8 cellular contexts compared by ENCODE assay signal in genomic region chr19:11587302-11587972, GRCh38. TPM values are rescaled to one million over a fixed set of nuclear protein-coding genes. Genes with fewer than 3 reads are reported as not detected.
A peak's percentile ranks its signal among the peaks of the same experiment; 100 is the strongest.
DNase-seq lines count a peak whose midpoint lies in the region; ATAC-seq and FAIRE-seq lines count a peak whose summit lies in the region.

No MANE protein-coding gene starts in this region.

- no peaks in the 10 kb centered on the region for H3K4me1 ChIP-seq in neuronal stem cell (ENCODE audit: control insufficient read depth in 2 of 2, insufficient read depth in 1 of 2, low read depth in 1 of 2, low read length in 2 of 2)

- H2BK5ac ChIP-seq in neuronal stem cell (ENCODE audit: low read length) = no peak overlapping the region

- ATAC-seq in stimulated activated naive CD8-positive, alpha-beta T cell treated with anti-CD3 and anti-CD28 coated beads, Interleukin-15, Interleukin-2, amounts not matched to agents 100 U/mL and 50 U/mL, for 24 hours = peak; percentile 85
- ATAC-seq in HG02884 (IDR thresholded peaks at IDR 0.05; ENCODE audit: unreplicated experiment) = no peak

- H3K9ac ChIP-seq in neuronal stem cell (ENCODE audit: low read depth, low read length, poor library complexity) = no peak overlapping the region

- no peaks in the 10 kb centered on the region for H3K79me1 ChIP-seq in neuronal stem cell (ENCODE audit: low read depth, low read length)

- no peak overlapping the region for H4K91ac ChIP-seq in neuronal stem cell (ENCODE audit: low read depth, low read length, poor library complexity)

- FAIRE-seq in RCC 7860 (lab: Jason Lieb, UNC) = no peak

- H3K4me3 ChIP-seq in neuronal stem cell (ENCODE audit: low read length in 2 of 2) = no peak overlapping the region

- no peaks in the 10 kb centered on the region for H3K36me3 ChIP-seq in neuronal stem cell (replicated peaks in 1 of 2; ENCODE audit: control insufficient read depth in 2 of 2, insufficient read depth in 2 of 2, low read length in 2 of 2)

- H2BK12ac ChIP-seq in neuronal stem cell (ENCODE audit: low read length) = no peak overlapping the region

- H2BK120ac ChIP-seq in neuronal stem cell (ENCODE audit: low read depth, low read length) = no peak overlapping the region

- H3K27me3 ChIP-seq in neuronal stem cell (ENCODE audit: control insufficient read depth in 3 of 3, insufficient read depth in 3 of 3, low read depth in 1 of 3, low read length in 3 of 3) = no peaks in the 10 kb centered on the region

- H2BK15ac ChIP-seq in neuronal stem cell (ENCODE audit: low read length) = no peak overlapping the region

- WGBS in neuronal stem cell (ENCODE audit: extremely low coverage in 2 of 2, insufficient read length in 2 of 2, insufficient replicate concordance in 1 of 2), 2 donors = no CpG with 5 or more reads among the region's 7 CpGs

- H3K4ac ChIP-seq in neuronal stem cell (ENCODE audit: low read length) = no peak overlapping the region

- DNase-seq in DMS53 treated with DMSO at 0.1 percent for 48 hours (lab: John Stamatoyannopoulos, UW; ENCODE audit: unreplicated experiment) = peak; percentile 31
- peak; percentile 80 to 84 for DNase-seq in Kasumi-1 (lab: John Stamatoyannopoulos, UW)
- DNase-seq in RCC 7860 (ENCODE audit: low spot score) = peak; percentile 55
- peak; percentile 91 to 92 for DNase-seq in activated T-cell treated with anti-CD3 and anti-CD28 coated beads, Interleukin-2, amount 50 U/mL, for 48 hours
- peak; percentile 77 for DNase-seq in fibroblast of peridontal ligament (ENCODE audit: extremely low read depth)
- DNase-seq in neuronal stem cell (ENCODE audit: low spot score) = peak; percentile 56
- DNase-seq in stimulated activated naive CD8-positive, alpha-beta T cell treated with anti-CD3 and anti-CD28 coated beads, Interleukin-15, Interleukin-2, amounts not matched to agents 100 U/mL and 50 U/mL, for 24 hours = peak; percentile 81

- no peak overlapping the region for H3K18ac ChIP-seq in neuronal stem cell (ENCODE audit: low read length)

- no peak overlapping the region for H3K23ac ChIP-seq in neuronal stem cell (ENCODE audit: low read depth, low read length, poor library complexity)

- H3K27ac ChIP-seq in neuronal stem cell (replicated peaks; ENCODE audit: low read length) = no peak overlapping the region

- H3K9me3 ChIP-seq in neuronal stem cell (replicated peaks in 1 of 2; ENCODE audit: control insufficient read depth in 2 of 2, insufficient read depth in 1 of 2, low read depth in 1 of 2, low read length in 2 of 2) = no peaks in the 10 kb centered on the region

- H3K4me2 ChIP-seq in neuronal stem cell (ENCODE audit: insufficient read depth, low read length, poor library complexity, severe bottlenecking) = no peak overlapping the region

- no peak overlapping the region for H3K14ac ChIP-seq in neuronal stem cell (ENCODE audit: low read length)

- H2AFZ ChIP-seq in neuronal stem cell (ENCODE audit: low read length) = peak overlapping the region; percentile 82

- H4K8ac ChIP-seq in neuronal stem cell (ENCODE audit: low read depth, low read length) = no peak overlapping the region

- peak overlapping the region; percentile 63 for H2AK5ac ChIP-seq in neuronal stem cell (ENCODE audit: low read depth, low read length)

RNA-seq across cellular contexts. Expression of gene ZNF627, which starts 9.8 kb away (rescaled TPM):
- 11.6 TPM for polyA plus RNA-seq in neuronal stem cell (2013, experiment 1 of 2)
- 11.4 TPM for polyA plus RNA-seq in neuronal stem cell (2013, experiment 2 of 2)

RNA-seq across cellular contexts. Expression of gene ACP5, which starts 10.0 kb away (rescaled TPM):
- 1.1 TPM for polyA plus RNA-seq in neuronal stem cell (2013, experiment 1 of 2)
- polyA plus RNA-seq in neuronal stem cell (2013, experiment 2 of 2) = 0.91 TPM

RNA-seq across cellular contexts. Expression of gene ELOF1, which starts 28.4 kb away (rescaled TPM):
- 58.7 TPM for polyA plus RNA-seq in neuronal stem cell (2013, experiment 1 of 2)
- 59.3 TPM for polyA plus RNA-seq in neuronal stem cell (2013, experiment 2 of 2)

RNA-seq across cellular contexts. Expression of gene CNN1, which starts 48.8 kb away (rescaled TPM):
- 24.1 TPM for polyA plus RNA-seq in neuronal stem cell (2013, experiment 1 of 2)
- polyA plus RNA-seq in neuronal stem cell (2013, experiment 2 of 2) = 22.1 TPM

RNA-seq across cellular contexts. Expression of gene ECSIT, which starts 58.5 kb away (rescaled TPM):
- 30.6 TPM for polyA plus RNA-seq in neuronal stem cell (2013, experiment 1 of 2)
- polyA plus RNA-seq in neuronal stem cell (2013, experiment 2 of 2) = 28.7 TPM

Comparison
In these comparisons a context has a peak if more than half of its experiments do, and no peak if none do; other contexts are left out.
1. DNase-seq: peak in every context shown above with its lines; median percentile 92 in activated T-cell treated with anti-CD3 and anti-CD28 coated beads, Interleukin-2, amount 50 U/mL, for 48 hours; 82 in Kasumi-1; 81 in stimulated activated naive CD8-positive, alpha-beta T cell treated with anti-CD3 and anti-CD28 coated beads, Interleukin-15, Interleukin-2, amounts not matched to agents 100 U/mL and 50 U/mL, for 24 hours; 77 in fibroblast of peridontal ligament; 56 in neuronal stem cell; 55 in RCC 7860; 31 in DMS53 treated with DMSO at 0.1 percent for 48 hours.